Comparison of ENCODE assay signal across 21 cellular contexts in genomic region chr17:29714146-29714545, GRCh38.
A peak's percentile ranks its signal among the peaks of the same experiment; 100 is the strongest.
DNase-seq lines count a peak whose midpoint lies in the region; ATAC-seq and TF ChIP-seq lines count a peak whose summit lies in the region.
"Had no signal": no experiment of that assay in that cellular context is flagged by ENCODE, and none has a peak within 500 bp of the region (broad histone marks: within the 10 kb centered on the region; RNA-seq: fewer than 3 reads in every experiment).

No MANE protein-coding gene starts in this region.

- no peaks in the 10 kb centered on the region for H3K9me3 ChIP-seq in subcutaneous abdominal adipose tissue (ENCODE audit: control insufficient read depth in 5 of 5, low read length in 5 of 5)
- H3K9me3 ChIP-seq: esophagus muscularis mucosa, heart right ventricle, mucosa of descending colon, pancreas, uterus had no signal

- peaks cover 0 to 48% of the 10 kb centered on the region in 2 donors for H3K36me3 Mint-ChIP-seq in activated naive CD4-positive, alpha-beta T cell treated with anti-CD3 and anti-CD28 coated beads, Interleukin-2, amount 50 U/mL, for 72 hours
- peaks cover 11% of the 10 kb centered on the region for H3K36me3 Mint-ChIP-seq in activated naive CD4-positive, alpha-beta T cell treated with anti-CD3 and anti-CD28 coated beads for 36 hours (ENCODE audit: low read depth)
- peaks cover 17% of the 10 kb centered on the region for H3K36me3 Mint-ChIP-seq in endothelial cell (ENCODE audit: low read depth, unreplicated experiment)

- H3K27ac Mint-ChIP-seq in activated naive CD4-positive, alpha-beta T cell treated with anti-CD3 and anti-CD28 coated beads, Interleukin-2, amount 50 U/mL, for 72 hours: peak overlapping the region; percentile 8 to 47
- no peak overlapping the region for H3K27ac Mint-ChIP-seq in activated naive CD4-positive, alpha-beta T cell treated with anti-CD3 and anti-CD28 coated beads for 36 hours
- peak overlapping the region; percentile 73 for H3K27ac Mint-ChIP-seq in endothelial cell (ENCODE audit: unreplicated experiment)

- CTCF ChIA-PET in activated naive CD4-positive, alpha-beta T cell treated with anti-CD3 and anti-CD28 coated beads for 36 hours (lab: Charles Lee): no interaction called here

- no peaks in the 10 kb centered on the region for H3K27me3 ChIP-seq in subcutaneous abdominal adipose tissue (ENCODE audit: control insufficient read depth in 5 of 5, insufficient read depth in 4 of 5, low read length in 5 of 5)
- H3K27me3 ChIP-seq: esophagus muscularis mucosa, heart right ventricle, pancreas, uterus had no signal

- H3K4me3 Mint-ChIP-seq in activated naive CD4-positive, alpha-beta T cell treated with anti-CD3 and anti-CD28 coated beads for 36 hours: no peak overlapping the region
- no peak overlapping the region for H3K4me3 Mint-ChIP-seq in endothelial cell (ENCODE audit: unreplicated experiment)
- H3K4me3 Mint-ChIP-seq: stimulated activated naive CD8-positive, alpha-beta T cell treated with anti-CD3 and anti-CD28 coated beads, Interleukin-15, Interleukin-2, amounts not matched to agents 100 ng/mL and 50 ng/mL, for 24 hours had no signal

- intact Hi-C loops in activated naive CD4-positive, alpha-beta T cell treated with anti-CD3 and anti-CD28 coated beads for 36 hours (cut with micrococcal nuclease): no loop called here

- H3K9ac ChIP-seq in subcutaneous abdominal adipose tissue (ENCODE audit: low read length in 5 of 5): no peak overlapping the region

- H3K9me3 Mint-ChIP-seq in activated naive CD4-positive, alpha-beta T cell treated with anti-CD3 and anti-CD28 coated beads, Interleukin-2, amount 50 U/mL, for 72 hours: peaks cover 0 to 6% of the 10 kb centered on the region in 2 donors
- H3K9me3 Mint-ChIP-seq in activated naive CD4-positive, alpha-beta T cell treated with anti-CD3 and anti-CD28 coated beads for 36 hours: no peaks in the 10 kb centered on the region
- H3K9me3 Mint-ChIP-seq in endothelial cell (ENCODE audit: unreplicated experiment): no peaks in the 10 kb centered on the region
- H3K9me3 Mint-ChIP-seq: stimulated activated naive CD8-positive, alpha-beta T cell treated with anti-CD3 and anti-CD28 coated beads, Interleukin-15, Interleukin-2, amounts not matched to agents 100 ng/mL and 50 ng/mL, for 24 hours had no signal

- peaks cover 73% of the 10 kb centered on the region for H3K4me1 Mint-ChIP-seq in activated naive CD4-positive, alpha-beta T cell treated with anti-CD3 and anti-CD28 coated beads for 36 hours (ENCODE audit: low read depth)
- peaks cover 50% of the 10 kb centered on the region for H3K4me1 Mint-ChIP-seq in endothelial cell (ENCODE audit: unreplicated experiment)

- TF ChIP-seq CTCF in endothelial cell (IDR thresholded peaks at IDR 0.05; ENCODE audit: unreplicated experiment): no peak

- no peaks in the 10 kb centered on the region for H3K27me3 Mint-ChIP-seq in activated naive CD4-positive, alpha-beta T cell treated with anti-CD3 and anti-CD28 coated beads for 36 hours (ENCODE audit: low read depth)
- H3K27me3 Mint-ChIP-seq in endothelial cell (ENCODE audit: unreplicated experiment): peaks cover 5% of the 10 kb centered on the region
- H3K27me3 Mint-ChIP-seq: stimulated activated naive CD8-positive, alpha-beta T cell treated with anti-CD3 and anti-CD28 coated beads, Interleukin-15, Interleukin-2, amounts not matched to agents 100 ng/mL and 50 ng/mL, for 24 hours had no signal

- DNase-seq in activated naive CD4-positive, alpha-beta T cell treated with anti-CD3 and anti-CD28 coated beads, Interleukin-2, amount 50 U/mL, for 72 hours (ENCODE audit: low spot score in 2 of 2): no peak
- DNase-seq in activated naive CD4-positive, alpha-beta T cell treated with anti-CD3 and anti-CD28 coated beads for 36 hours: no peak
- DNase-seq in M059J (ENCODE audit: low read depth) (peak; percentile 54), endothelial cell (ENCODE audit: low spot score) (no peak), NCI-H2196 treated with DMSO at 0.1 percent for 48 hours (lab: John Stamatoyannopoulos, UW; ENCODE audit: unreplicated experiment) (no peak), CD1c-positive myeloid dendritic cell (ENCODE audit: extremely low spot score) (no peak)
- DNase-seq: ACHN; activated effector memory CD4-positive, alpha-beta T cell treated with Interleukin-2 at 50 U/mL for 16 hours; dermis blood vessel endothelial cell; heart right ventricle; kidney; mucosa of descending colon; NCI-H1930; NCI-H524 treated with DMSO at 0.1 percent for 48 hours; pancreas; PC-3; uterus had no signal

- no peak for ATAC-seq in activated naive CD4-positive, alpha-beta T cell treated with anti-CD3 and anti-CD28 coated beads, Interleukin-2, amount 50 U/mL, for 72 hours
- ATAC-seq in HG02973 (IDR thresholded peaks at IDR 0.05; ENCODE audit: unreplicated experiment): no peak
- ATAC-seq: pancreas, PC-3 had no signal

- peak overlapping the region; percentile 94 for H3K27ac ChIP-seq in subcutaneous abdominal adipose tissue (ENCODE audit: low read depth, low read length)
- H3K27ac ChIP-seq: pancreas, uterus had no signal

- peaks cover 2 to 42% (median 34%) of the 10 kb centered on the region in 5 donors for H3K4me1 ChIP-seq in subcutaneous abdominal adipose tissue (ENCODE audit: control insufficient read depth in 5 of 5, insufficient read depth in 5 of 5, low read length in 5 of 5)
- H3K4me1 ChIP-seq: uterus had no signal

- no peaks in the 10 kb centered on the region for H3K36me3 ChIP-seq in subcutaneous abdominal adipose tissue (ENCODE audit: control insufficient read depth in 5 of 5, insufficient read depth in 5 of 5, low read length in 5 of 5)
- H3K36me3 ChIP-seq: esophagus muscularis mucosa, heart right ventricle, pancreas, uterus had no signal

- H3K4me3 ChIP-seq in subcutaneous abdominal adipose tissue (ENCODE audit: low read depth in 1 of 5, low read length in 5 of 5): no peak overlapping the region
- H3K4me3 ChIP-seq: esophagus muscularis mucosa, heart right ventricle, mucosa of descending colon, pancreas, uterus had no signal
